In genomic region chr21:44971672-44971995, GRCh38 we compare ENCODE assay signal across 1 cellular context.
TF ChIP-seq lines count a peak whose summit lies in the region.

No MANE protein-coding gene starts in this region.

TF ChIP-seq in WTC11, 78 proteins besides CTCF, POLR2A, EP300 and RAD21 (continued from another document):
- TF ChIP-seq E2F1 (CRISPR knock-in tag; IDR thresholded peaks at IDR 0.05) (no peak), E2F4 (CRISPR knock-in tag; IDR thresholded peaks at IDR 0.05; ENCODE audit: borderline replicate concordance, low read depth) (no peak), ZNF121 (CRISPR knock-in tag; IDR thresholded peaks at IDR 0.05) (no peak), ZNF512 (CRISPR knock-in tag; IDR thresholded peaks at IDR 0.05; ENCODE audit: borderline replicate concordance) (no peak), RORB (CRISPR knock-in tag; IDR thresholded peaks at IDR 0.05) (no peak), KAT7 (CRISPR knock-in tag; IDR thresholded peaks at IDR 0.05; ENCODE audit: borderline replicate concordance) (no peak), NFATC4 (CRISPR knock-in tag; IDR thresholded peaks at IDR 0.05) (no peak), ZNF219 (CRISPR knock-in tag; IDR thresholded peaks at IDR 0.05; ENCODE audit: borderline replicate concordance) (no peak)
